ENCODE assay signal across 8 cellular contexts in the genomic region with DNA sequence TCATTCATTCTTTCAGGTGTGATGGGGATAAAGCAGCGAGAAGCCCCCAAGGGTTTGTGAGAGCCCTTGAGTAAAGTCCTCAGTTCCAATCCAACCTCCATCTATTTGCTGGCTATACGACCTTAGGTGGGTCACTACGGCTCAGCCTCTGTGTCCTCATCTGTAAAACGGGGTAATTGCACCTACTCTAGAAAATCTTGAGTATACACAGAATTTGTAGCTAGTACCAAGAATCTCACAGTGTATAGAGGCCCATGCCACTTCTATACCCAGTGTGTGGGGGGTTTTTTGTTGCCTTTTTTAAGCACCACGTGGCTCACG. TPM values are rescaled to one million over a fixed set of nuclear protein-coding genes. Genes with fewer than 3 reads are reported as not detected.
DNase-seq lines count a peak whose midpoint lies in the region; ATAC-seq and TF ChIP-seq lines count a peak whose summit lies in the region.

No MANE protein-coding gene starts in this region.

- H3K27me3 ChIP-seq in GM23338 (ENCODE audit: insufficient read depth) = no peaks in the 10 kb centered on the region
- H3K27me3 ChIP-seq in hepatocyte = no peaks in the 10 kb centered on the region

- no peak overlapping the region for H3K27ac Mint-ChIP-seq in GM23338
- peak overlapping the region; percentile 88 to 98 for H3K27ac Mint-ChIP-seq in stimulated activated naive CD8-positive, alpha-beta T cell treated with anti-CD3 and anti-CD28 coated beads, Interleukin-15, amount 100 ng/mL, for 72 hours

- 0 out of 2 replicates have a peak, but pooled peaks cover 6% of the 10 kb centered on the region for H3F3A ChIP-seq in GM23338 (replicated peaks; ENCODE audit: low read depth)

- peak overlapping the region; percentile 92 for H3K4me3 Mint-ChIP-seq in GM23338
- H3K4me3 Mint-ChIP-seq in stimulated activated naive CD8-positive, alpha-beta T cell treated with anti-CD3 and anti-CD28 coated beads, Interleukin-15, amount 100 ng/mL, for 72 hours = peak overlapping the region; percentile 91 to 95

- H3K9ac ChIP-seq in SK-N-MC (ENCODE audit: insufficient read length) = peak overlapping the region; percentile 9

- no peaks in the 10 kb centered on the region; the same call in 2 of the 3 replicates for H3K4me1 Mint-ChIP-seq in GM23338
- H3K4me1 Mint-ChIP-seq in stimulated activated naive CD8-positive, alpha-beta T cell treated with anti-CD3 and anti-CD28 coated beads, Interleukin-15, amount 100 ng/mL, for 72 hours = peaks cover 47% of the 10 kb centered on the region

- WGBS in hepatocyte (ENCODE audit: low lambda C conversion rate, missing lambda C conversion rate) = 33% methylated on average over 6 of the region's 6 CpGs

- peaks cover 6% of the 10 kb centered on the region; the same call in 1 of the 2 replicates for H3K4me1 ChIP-seq in GM23338 (ENCODE audit: insufficient read depth)
- peaks cover 7% of the 10 kb centered on the region for H3K4me1 ChIP-seq in hepatocyte (ENCODE audit: insufficient read depth)

- H4K20me1 ChIP-seq in GM23338 (replicated peaks; ENCODE audit: insufficient read depth) (peaks cover 26% of the 10 kb centered on the region), hepatocyte (ENCODE audit: insufficient read depth, poor library complexity, severe bottlenecking) (no peaks in the 10 kb centered on the region)

- H3K9me2 ChIP-seq in GM23338 (ENCODE audit: insufficient read depth) (no peaks in the 10 kb centered on the region), hepatocyte (replicated peaks; ENCODE audit: insufficient read depth) (no peaks in the 10 kb centered on the region)

- peaks cover 2% of the 10 kb centered on the region for H3K27me3 Mint-ChIP-seq in GM23338 (ENCODE audit: insufficient read depth, low read depth, poor library complexity)
- H3K27me3 Mint-ChIP-seq in stimulated activated naive CD8-positive, alpha-beta T cell treated with anti-CD3 and anti-CD28 coated beads, Interleukin-15, amount 100 ng/mL, for 72 hours = no peaks in the 10 kb centered on the region

- H3K4me2 ChIP-seq in GM23338 = peak overlapping the region; percentile 99
- peak overlapping the region; percentile 81 for H3K4me2 ChIP-seq in hepatocyte

- H2AFZ ChIP-seq in GM23338 = peak overlapping the region; percentile 70; the same call in 1 of the 2 replicates
- peak overlapping the region; percentile 31 for H2AFZ ChIP-seq in hepatocyte

- H3K4me3 ChIP-seq in GM23338 (peak overlapping the region; percentile 92), SK-N-MC (peak overlapping the region; percentile 98), hepatocyte (peak overlapping the region; percentile 37)

- no peak overlapping the region for H3K27ac ChIP-seq in GM23338 (ENCODE audit: low read depth)
- H3K27ac ChIP-seq in SK-N-MC = no peak overlapping the region
- peak overlapping the region; percentile 4 for H3K27ac ChIP-seq in hepatocyte

- ATAC-seq in GM23338 (no peak), HG02678 (IDR thresholded peaks at IDR 0.05; ENCODE audit: unreplicated experiment) (no peak)
- peak; percentile 37 for ATAC-seq in stimulated activated naive CD8-positive, alpha-beta T cell treated with anti-CD3 and anti-CD28 coated beads, Interleukin-15, amount 100 ng/mL, for 72 hours

- peaks cover 44% of the 10 kb centered on the region for H3K79me2 ChIP-seq in GM23338 (replicated peaks; ENCODE audit: insufficient read depth)
- H3K79me2 ChIP-seq in hepatocyte = peaks cover 42% of the 10 kb centered on the region

- no peak for DNase-seq in GM23338 (ENCODE audit: low spot score)
- no peak for DNase-seq in SK-N-MC (ENCODE audit: low read depth, low spot score)
- DNase-seq in hepatocyte (ENCODE audit: low spot score) = no peak
- no peak for DNase-seq in stimulated activated naive CD8-positive, alpha-beta T cell treated with anti-CD3 and anti-CD28 coated beads, Interleukin-15, amount 100 ng/mL, for 72 hours
- no peak for DNase-seq in germinal center (ENCODE audit: low spot score)
- DNase-seq in NCI-H2227 (lab: John Stamatoyannopoulos, UW; ENCODE audit: unreplicated experiment) = no peak
- no peak for DNase-seq in cerebellar nuclear complex (lab: John Stamatoyannopoulos, UW)

- H3K9me3 Mint-ChIP-seq in GM23338 = no peaks in the 10 kb centered on the region
- H3K9me3 Mint-ChIP-seq in stimulated activated naive CD8-positive, alpha-beta T cell treated with anti-CD3 and anti-CD28 coated beads, Interleukin-15, amount 100 ng/mL, for 72 hours = no peaks in the 10 kb centered on the region

- TF ChIP-seq CTCF in GM23338 (conservative IDR thresholded peaks at IDR 0.05; ENCODE audit: low read depth in 2 of 2) (no peak), hepatocyte (IDR thresholded peaks at IDR 0.05; ENCODE audit: poor library complexity) (no peak)

- H3K36me3 Mint-ChIP-seq in GM23338 (ENCODE audit: low read depth) = peaks cover 15% of the 10 kb centered on the region; the same call in 2 of the 3 replicates

- H3K36me3 ChIP-seq in GM23338 (ENCODE audit: insufficient read depth) (no peaks in the 10 kb centered on the region), SK-N-MC (ENCODE audit: insufficient read depth, low read length) (peaks cover 24% of the 10 kb centered on the region), hepatocyte (replicated peaks; ENCODE audit: insufficient read depth, low read depth) (no peaks in the 10 kb centered on the region)

- H3K9me3 ChIP-seq in SK-N-MC (ENCODE audit: low read depth, low read length) = no peaks in the 10 kb centered on the region
- H3K9me3 ChIP-seq in hepatocyte (ENCODE audit: low read depth) = no peaks in the 10 kb centered on the region

TF ChIP-seq in GM23338, 12 proteins besides CTCF, POLR2A, EP300 and RAD21 (continues in another document):
- TF ChIP-seq CREB1 (CRISPR knock-in tag; IDR thresholded peaks at IDR 0.05; ENCODE audit: low read depth) = no peak
- no peak for TF ChIP-seq STAT1 (IDR thresholded peaks at IDR 0.05; ENCODE audit: unreplicated experiment)

RNA-seq across cellular contexts. Expression of a gene that starts 0.4 kb away (rescaled TPM):
- total RNA-seq in GM23338 (2014; rRNA removed; shearing (Covaris generic)) = 224 and 238 TPM in 2 replicates
- 589 and 593 TPM in 2 replicates for polyA plus RNA-seq in GM23338 (2016; fragmentation: Nextera tagmentation; extraction: Ambion mirVana)
- total RNA-seq in hepatocyte = 35.2 and 55.2 TPM in 2 replicates
- polyA plus RNA-seq in hepatocyte = 62.3 and 63.5 TPM in 2 replicates

RNA-seq across cellular contexts. Expression of a gene that starts 36.0 kb away (rescaled TPM):
- total RNA-seq in GM23338 (2014; rRNA removed; shearing (Covaris generic)) = 13.2 and 13.9 TPM in 2 replicates
- 8.9 and 9.2 TPM in 2 replicates for polyA plus RNA-seq in GM23338 (2016; fragmentation: Nextera tagmentation; extraction: Ambion mirVana)
- total RNA-seq in hepatocyte = 14.9 and 16.1 TPM in 2 replicates
- 8.6 and 11.4 TPM in 2 replicates for polyA plus RNA-seq in hepatocyte

RNA-seq across cellular contexts. Expression of a gene that starts 56.9 kb away (rescaled TPM):
- 152 and 171 TPM in 2 replicates for total RNA-seq in GM23338 (2014; rRNA removed; shearing (Covaris generic))
- 92.0 and 102 TPM in 2 replicates for polyA plus RNA-seq in GM23338 (2016; fragmentation: Nextera tagmentation; extraction: Ambion mirVana)
- 40.1 and 43.7 TPM in 2 replicates for total RNA-seq in hepatocyte
- 51.4 and 64.1 TPM in 2 replicates for polyA plus RNA-seq in hepatocyte

Comparison
In these comparisons a context has a peak if more than half of its experiments do, and no peak if none do; other contexts are left out.
1. H3K4me3 ChIP-seq: peak in every context shown above with its lines; median percentile 98 in SK-N-MC; 92 in GM23338; 37 in hepatocyte.